In genomic region chr20:12597491-12597890, GRCh38 we compare ENCODE assay signal across 13 cellular contexts.
DNase-seq lines count a peak whose midpoint lies in the region; TF ChIP-seq lines count a peak whose summit lies in the region.
"Had no signal": no experiment of that assay in that cellular context is flagged by ENCODE, and none has a peak within 500 bp of the region (broad histone marks: within the 10 kb centered on the region; RNA-seq: fewer than 3 reads in every experiment).

No MANE protein-coding gene starts in this region.

- H3K27me3 ChIP-seq in MM.1S (replicated peaks; ENCODE audit: insufficient read depth, low read length) (no peaks in the 10 kb centered on the region), uterus (no peaks in the 10 kb centered on the region)

- intact Hi-C loops in uterus (cut with DNase I; ENCODE audit: low total_unique reads): no loop called here

- H3K36me3 ChIP-seq in MM.1S (replicated peaks; ENCODE audit: insufficient read depth, low read length) (no peaks in the 10 kb centered on the region), mesodermal cell (ENCODE audit: control insufficient read depth, insufficient read depth, low read length) (no peaks in the 10 kb centered on the region), uterus (no peaks in the 10 kb centered on the region)

- H3K9me3 ChIP-seq in MM.1S (replicated peaks; ENCODE audit: insufficient read depth, low read length) (no peaks in the 10 kb centered on the region), mesodermal cell (ENCODE audit: control insufficient read depth, low read length) (no peaks in the 10 kb centered on the region), uterus (no peaks in the 10 kb centered on the region)

- H3K9me2 ChIP-seq in MM.1S (replicated peaks; ENCODE audit: insufficient read depth, low read length): no peaks in the 10 kb centered on the region

- H3F3A ChIP-seq in MM.1S (ENCODE audit: insufficient read depth, low read length): peaks cover 10% of the 10 kb centered on the region

- H3K4me1 ChIP-seq in MM.1S (ENCODE audit: low read length): peaks cover 30% of the 10 kb centered on the region
- H3K4me1 ChIP-seq in mesodermal cell (ENCODE audit: control insufficient read depth, insufficient read depth, low read length, poor library complexity, severe bottlenecking): no peaks in the 10 kb centered on the region
- peaks cover 8 to 10% of the 10 kb centered on the region in 2 donors for H3K4me1 ChIP-seq in uterus

- H3K79me2 ChIP-seq in MM.1S (ENCODE audit: low read length): no peaks in the 10 kb centered on the region

- H3K4me3 ChIP-seq in MM.1S (ENCODE audit: low read length): no peak overlapping the region
- no peak overlapping the region for H3K4me3 ChIP-seq in mesodermal cell (ENCODE audit: extremely low read depth, insufficient read depth, low read length, poor library complexity, severe bottlenecking)
- H3K4me3 ChIP-seq in uterus: no peak overlapping the region
- H3K4me3 ChIP-seq: GM23248 had no signal

- WGBS in mesodermal cell (ENCODE audit: insufficient coverage in 2 of 2), 2 experiments: 69 to 88% methylated on average over 1 to 3 of the region's 4 CpGs

- TF ChIP-seq POLR2A in uterus (IDR thresholded peaks at IDR 0.05): no peak

- TF ChIP-seq CTCF in MM.1S (IDR thresholded peaks at IDR 0.05; ENCODE audit: low read length) (no peak), uterus (IDR thresholded peaks at IDR 0.05) (no peak)

- no peak overlapping the region for H2AFZ ChIP-seq in MM.1S (ENCODE audit: low read length)
- H2AFZ ChIP-seq: GM23248 had no signal

- DNase-seq in NCI-H1105 treated with DMSO at 0.1 percent for 48 hours (lab: John Stamatoyannopoulos, UW) (peak; percentile 21), NCI-H1105 (lab: John Stamatoyannopoulos, UW) (no peak), MM.1S (peak; percentile 81), uterus (peak in 1 of 2 donors; percentile 23), SIG-M5 treated with dmso at 0.1 percent for 504 hours (lab: John Stamatoyannopoulos, UW; ENCODE audit: unreplicated experiment) (no peak), NCI-H2081 (lab: John Stamatoyannopoulos, UW) (no peak)
- DNase-seq: C1 segment of cervical spinal cord; Calu3; CD4-positive, alpha-beta T cell; DMS 273 treated with DMSO at 0.1 percent for 48 hours; GF-D8; GM23248 had no signal

- H3K9ac ChIP-seq in MM.1S (ENCODE audit: low read length): no peak overlapping the region
- H3K9ac ChIP-seq: GM23248 had no signal

- peak overlapping the region; percentile 14; the same call in 1 of the 2 replicates for H3K4me2 ChIP-seq in MM.1S (ENCODE audit: low read depth, low read length)

- peak overlapping the region; percentile 6; the same call in 1 of the 2 replicates for H3K27ac ChIP-seq in MM.1S (ENCODE audit: low read length)
- H3K27ac ChIP-seq in mesodermal cell (ENCODE audit: low read depth, low read length, severe bottlenecking): peak overlapping the region; percentile 43
- H3K27ac ChIP-seq in uterus: peak overlapping the region; percentile 28 to 35
- H3K27ac ChIP-seq: GM23248 had no signal

- no peaks in the 10 kb centered on the region for H4K20me1 ChIP-seq in MM.1S (ENCODE audit: insufficient read depth, low read length)

Comparison
In these comparisons a context has a peak if more than half of its experiments do, and no peak if none do; other contexts are left out.
1. DNase-seq: peak in NCI-H1105 treated with DMSO at 0.1 percent for 48 hours (single experiment) and MM.1S (single experiment); none in NCI-H1105 (single experiment), SIG-M5 treated with dmso at 0.1 percent for 504 hours (single experiment) and NCI-H2081 (0 of 2).
2. Peak in every context shown above with its lines, with median percentiles within 50 percentile points of each other: H3K27ac ChIP-seq.